ENCODE assay signal across 22 cellular contexts in the genomic region with DNA sequence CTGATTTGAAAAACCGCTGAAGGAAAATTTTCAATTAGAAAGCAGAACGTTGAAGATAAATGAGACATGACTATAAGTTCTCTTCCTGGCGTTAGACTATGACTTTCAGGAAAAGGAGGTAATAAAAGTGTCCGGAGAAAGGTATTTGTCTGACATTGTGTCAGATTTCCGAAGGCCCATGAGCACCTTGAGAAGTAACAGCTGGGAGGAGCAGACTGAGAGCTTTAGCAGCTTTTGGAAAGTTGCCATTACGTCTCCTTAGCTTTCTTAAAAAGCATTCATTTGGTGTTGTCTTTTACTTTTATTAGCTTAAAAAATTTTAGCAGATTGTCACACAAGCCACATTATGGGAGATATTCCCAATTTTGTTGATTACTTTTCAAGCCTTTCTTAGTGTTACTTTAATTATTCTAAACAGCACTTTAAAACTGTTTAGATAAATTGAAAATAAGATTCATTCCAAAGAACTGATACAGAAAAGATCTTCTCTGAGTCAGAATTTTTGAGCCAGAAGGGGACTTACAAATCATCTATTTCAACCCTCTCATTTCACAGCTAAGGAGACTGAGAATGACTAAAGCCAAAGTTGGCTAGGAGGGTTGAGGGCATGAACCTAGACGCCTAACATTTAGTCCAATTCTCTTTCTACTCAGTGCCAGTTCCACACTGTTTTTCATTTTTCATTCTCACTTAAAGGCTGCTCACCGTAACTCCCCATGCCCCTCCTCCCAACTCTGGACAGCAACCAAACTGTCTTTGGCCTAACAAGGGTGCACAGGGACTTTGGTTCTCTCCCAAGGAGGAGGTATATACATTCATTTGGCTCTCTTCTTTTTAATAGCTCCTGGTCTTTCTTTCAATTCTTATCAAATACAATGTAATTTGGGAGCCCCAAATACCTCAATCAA.
DNase-seq lines count a peak whose midpoint lies in the region; TF ChIP-seq lines count a peak whose summit lies in the region.
"Had no signal": no experiment of that assay in that cellular context is flagged by ENCODE, and none has a peak within 500 bp of the region (broad histone marks: within the 10 kb centered on the region; RNA-seq: fewer than 3 reads in every experiment).

No MANE protein-coding gene starts in this region.

- H3K4me3 Mint-ChIP-seq in HFFc6 (peak overlapping the region; percentile 19; the same call in 1 of the 2 replicates), nephron progenitor cell (no peak overlapping the region)
- H3K4me3 Mint-ChIP-seq: activated naive CD8-positive, alpha-beta T cell treated with anti-CD3 and anti-CD28 coated beads, Interleukin-2, amount 10 ng/mL, durations not matched to agents 7 days and 5 days had no signal

- H3K4me1 Mint-ChIP-seq in HFFc6 (ENCODE audit: low read depth) (peaks cover 24% of the 10 kb centered on the region), nephron progenitor cell (peaks cover 24% of the 10 kb centered on the region)

- H3K9me3 Mint-ChIP-seq in HFFc6 (no peaks in the 10 kb centered on the region), nephron progenitor cell (no peaks in the 10 kb centered on the region)

- TF ChIP-seq CTCF in HFFc6 (IDR thresholded peaks at IDR 0.05) = no peak
- no peak for TF ChIP-seq CTCF in nephron progenitor cell (IDR thresholded peaks at IDR 0.05)

- DNase-seq in DMS 273 (lab: John Stamatoyannopoulos, UW; ENCODE audit: unreplicated experiment) (peak; percentile 78), HFFc6 (no peak), dermis blood vessel endothelial cell (peak; percentile 15), nephron progenitor cell (no peak), OCI-M2 (lab: John Stamatoyannopoulos, UW; ENCODE audit: unreplicated experiment) (no peak), NCI-H1436 (lab: John Stamatoyannopoulos, UW) (no peak), NCI-H2196 treated with DMSO at 0.1 percent for 48 hours (lab: John Stamatoyannopoulos, UW; ENCODE audit: unreplicated experiment) (no peak)
- DNase-seq: activated CD4-positive, alpha-beta T cell treated with anti-CD3 and anti-CD28 coated beads for 4 hours; activated naive CD8-positive, alpha-beta T cell treated with anti-CD3 and anti-CD28 coated beads, Interleukin-2, amount 10 ng/mL, durations not matched to agents 7 days and 5 days; brain microvascular endothelial cell; Calu3; colonic mucosa; heart right ventricle; mucosa of descending colon; NCI-H1048; NCI-H2029 treated with DMSO at 0.1 percent for 48 hours; NCI-H510A; psoas muscle; small intestine; stimulated activated CD4-positive, alpha-beta T cell treated with anti-CD3 and anti-CD28 coated beads, Interleukin-2, amount 100 ng/mL, for 48 hours; stimulated activated naive CD8-positive, alpha-beta T cell treated with anti-CD3 and anti-CD28 coated beads, Interleukin-15, Interleukin-2, amounts not matched to agents 100 U/mL and 50 U/mL, for 24 hours; tibial artery had no signal

- H3K27ac Mint-ChIP-seq in HFFc6 (no peak overlapping the region), nephron progenitor cell (peak overlapping the region; percentile 15)
- H3K27ac Mint-ChIP-seq: activated naive CD8-positive, alpha-beta T cell treated with anti-CD3 and anti-CD28 coated beads, Interleukin-2, amount 10 ng/mL, durations not matched to agents 7 days and 5 days had no signal

- H3K36me3 Mint-ChIP-seq in HFFc6 (ENCODE audit: low read depth) (no peaks in the 10 kb centered on the region), nephron progenitor cell (ENCODE audit: low read depth) (peaks cover 4% of the 10 kb centered on the region)

- H3K27me3 Mint-ChIP-seq in HFFc6 (ENCODE audit: insufficient read depth) (no peaks in the 10 kb centered on the region; the same call in 1 of the 2 replicates), nephron progenitor cell (ENCODE audit: low read depth, poor library complexity) (no peaks in the 10 kb centered on the region)
- H3K27me3 Mint-ChIP-seq: activated naive CD8-positive, alpha-beta T cell treated with anti-CD3 and anti-CD28 coated beads, Interleukin-2, amount 10 ng/mL, durations not matched to agents 7 days and 5 days had no signal

Comparison
In these comparisons a context has a peak if more than half of its experiments do, and no peak if none do; other contexts are left out.
1. DNase-seq: peak in DMS 273 (single experiment) and dermis blood vessel endothelial cell (single experiment); none in HFFc6 (single experiment), nephron progenitor cell (single experiment), OCI-M2 (single experiment), NCI-H1436 (single experiment) and NCI-H2196 treated with DMSO at 0.1 percent for 48 hours (single experiment).